9 cellular contexts compared by ENCODE assay signal in the genomic region with DNA sequence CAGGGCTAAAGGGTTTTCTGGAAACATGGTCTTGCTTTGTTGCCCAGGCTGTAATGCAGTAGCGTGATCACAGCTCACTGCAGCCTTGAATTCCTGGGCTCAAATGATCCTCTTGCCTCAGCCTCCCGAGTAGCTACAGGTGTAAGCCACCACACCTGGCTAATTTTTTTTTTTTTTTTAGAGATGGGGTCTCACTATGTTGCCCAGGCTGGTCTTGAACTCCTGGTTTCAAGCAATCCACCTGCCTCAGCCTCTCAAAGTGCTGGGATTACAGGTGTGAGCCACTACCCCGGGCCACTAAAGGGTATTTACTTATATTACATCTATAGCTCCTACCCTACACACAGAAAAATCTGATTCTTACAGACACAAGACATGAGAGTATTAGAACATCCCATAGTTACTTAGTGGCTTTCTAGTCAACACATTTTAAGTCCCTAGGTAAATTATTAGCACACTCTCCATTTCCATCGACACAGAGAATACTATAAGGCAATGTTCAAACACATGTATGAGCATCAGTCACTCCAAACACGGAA. TPM values are rescaled to one million over a fixed set of nuclear protein-coding genes. Genes with fewer than 3 reads are reported as not detected.
DNase-seq lines count a peak whose midpoint lies in the region; ATAC-seq and TF ChIP-seq lines count a peak whose summit lies in the region.
"Had no signal": no experiment of that assay in that cellular context is flagged by ENCODE, and none has a peak within 500 bp of the region (broad histone marks: within the 10 kb centered on the region; RNA-seq: fewer than 3 reads in every experiment).

No MANE protein-coding gene starts in this region.

- no peak for DNase-seq in activated CD8-positive, alpha-beta T cell treated with anti-CD3 and anti-CD28 coated beads for 36 hours
- DNase-seq in natural killer cell treated with Interleukin-12 subunit alpha and Interleukin-12 subunit beta and Interleukin-15 and Interleukin-18, amount 100 ng/mL, for 72 hours (ENCODE audit: low spot score), result no peak
- DNase-seq in T-helper 9 cell (no peak), NCI-H774 (lab: John Stamatoyannopoulos, UW) (no peak)
- no peak for DNase-seq in activated effector memory CD4-positive, alpha-beta T cell treated with anti-CD3 and anti-CD28 coated beads, Interleukin-2, amount 50 U/mL, for 16 hours
- DNase-seq in NK-92 treated with Interleukin-12 subunit alpha and Interleukin-12 subunit beta, amount 100 ng/mL, for 24 hours (lab: John Stamatoyannopoulos, UW), result no peak

- CTCF ChIA-PET in activated CD8-positive, alpha-beta T cell treated with anti-CD3 and anti-CD28 coated beads for 36 hours (lab: Charles Lee), result interaction anchor here (0.7 to 10.8 kb wide), 40 partner anchors 8 to 319 kb away, joined by 3 to 218 read pairs (median 5); a partner anchor contains a TSS

- H3K9me3 Mint-ChIP-seq in activated CD8-positive, alpha-beta T cell treated with anti-CD3 and anti-CD28 coated beads for 36 hours, result no peaks in the 10 kb centered on the region
- no peaks in the 10 kb centered on the region for H3K9me3 Mint-ChIP-seq in natural killer cell treated with Interleukin-12 subunit alpha and Interleukin-12 subunit beta and Interleukin-15 and Interleukin-18, amount 100 ng/mL, for 72 hours

- peaks cover 20% of the 10 kb centered on the region for H3K4me1 Mint-ChIP-seq in activated CD8-positive, alpha-beta T cell treated with anti-CD3 and anti-CD28 coated beads for 36 hours (ENCODE audit: low read depth)
- H3K4me1 Mint-ChIP-seq in natural killer cell treated with Interleukin-12 subunit alpha and Interleukin-12 subunit beta and Interleukin-15 and Interleukin-18, amount 100 ng/mL, for 72 hours (ENCODE audit: low read depth in 2 of 2), result peaks cover 6 to 13% of the 10 kb centered on the region in 2 donors

- ATAC-seq in GM18508 (IDR thresholded peaks at IDR 0.05; ENCODE audit: insufficient read depth, unreplicated experiment) (peak; percentile 27), HG02571 (IDR thresholded peaks at IDR 0.05; ENCODE audit: unreplicated experiment) (peak; percentile 10)
- peak; percentile 31 for ATAC-seq in activated CD8-positive, alpha-beta T cell treated with anti-CD3 and anti-CD28 coated beads for 36 hours
- peak in 1 of 2 donors; percentile 4 for ATAC-seq in natural killer cell treated with Interleukin-12 subunit alpha and Interleukin-12 subunit beta and Interleukin-15 and Interleukin-18, amount 100 ng/mL, for 72 hours

- H3K27me3 Mint-ChIP-seq in activated CD8-positive, alpha-beta T cell treated with anti-CD3 and anti-CD28 coated beads for 36 hours, result no peaks in the 10 kb centered on the region
- no peaks in the 10 kb centered on the region for H3K27me3 Mint-ChIP-seq in natural killer cell treated with Interleukin-12 subunit alpha and Interleukin-12 subunit beta and Interleukin-15 and Interleukin-18, amount 100 ng/mL, for 72 hours

- POLR2A ChIA-PET in activated CD8-positive, alpha-beta T cell treated with anti-CD3 and anti-CD28 coated beads for 36 hours (lab: Charles Lee), result interaction anchor here (0.7 to 9.1 kb wide), 10 partner anchors 13 to 120 kb away, joined by 3 to 80 read pairs (median 4); a partner anchor contains a TSS

- H3K27ac Mint-ChIP-seq in activated CD8-positive, alpha-beta T cell treated with anti-CD3 and anti-CD28 coated beads for 36 hours, result peak overlapping the region; percentile 99
- H3K27ac Mint-ChIP-seq in natural killer cell treated with Interleukin-12 subunit alpha and Interleukin-12 subunit beta and Interleukin-15 and Interleukin-18, amount 100 ng/mL, for 72 hours, result peak overlapping the region; percentile 82 to 93

- no peak for TF ChIP-seq CTCF in activated CD8-positive, alpha-beta T cell treated with anti-CD3 and anti-CD28 coated beads for 36 hours (IDR thresholded peaks at IDR 0.05)

- peak overlapping the region; percentile 60 for H3K4me3 Mint-ChIP-seq in activated CD8-positive, alpha-beta T cell treated with anti-CD3 and anti-CD28 coated beads for 36 hours
- peak overlapping the region; percentile 21 for H3K4me3 Mint-ChIP-seq in natural killer cell treated with Interleukin-12 subunit alpha and Interleukin-12 subunit beta and Interleukin-15 and Interleukin-18, amount 100 ng/mL, for 72 hours

- peaks cover 18% of the 10 kb centered on the region for H3K36me3 Mint-ChIP-seq in activated CD8-positive, alpha-beta T cell treated with anti-CD3 and anti-CD28 coated beads for 36 hours (ENCODE audit: low read depth)
- peaks cover 6% of the 10 kb centered on the region for H3K36me3 Mint-ChIP-seq in natural killer cell treated with Interleukin-12 subunit alpha and Interleukin-12 subunit beta and Interleukin-15 and Interleukin-18, amount 100 ng/mL, for 72 hours

- intact Hi-C loops in activated CD8-positive, alpha-beta T cell treated with anti-CD3 and anti-CD28 coated beads for 36 hours (cut with micrococcal nuclease), result loop anchor here (2.0 kb wide), 1 partner anchor 56 kb away; a partner anchor contains a TSS

RNA-seq across cellular contexts. Expression of a gene that starts 6.2 kb away (rescaled TPM):
- 10 to 100 TPM; 59.9 to 63.9 TPM for total RNA-seq in activated CD8-positive, alpha-beta T cell treated with anti-CD3 and anti-CD28 coated beads for 36 hours
- 10 to 100 TPM; 87.4 to 96.1 TPM for total RNA-seq in natural killer cell treated with Interleukin-12 subunit alpha and Interleukin-12 subunit beta and Interleukin-15 and Interleukin-18, amount 100 ng/mL, for 72 hours

RNA-seq across cellular contexts. Expression of a gene that starts 6.3 kb away (rescaled TPM):
- 1 to 10 TPM; 1.8 to 2.5 TPM for total RNA-seq in activated CD8-positive, alpha-beta T cell treated with anti-CD3 and anti-CD28 coated beads for 36 hours
- 1 to 10 TPM; 1.8 to 2.2 TPM for total RNA-seq in natural killer cell treated with Interleukin-12 subunit alpha and Interleukin-12 subunit beta and Interleukin-15 and Interleukin-18, amount 100 ng/mL, for 72 hours

RNA-seq across cellular contexts. Expression of a gene that starts 14.3 kb away (rescaled TPM):
- total RNA-seq in activated CD8-positive, alpha-beta T cell treated with anti-CD3 and anti-CD28 coated beads for 36 hours, result 10 to 100 TPM; 90.3 to 93.1 TPM
- total RNA-seq in natural killer cell treated with Interleukin-12 subunit alpha and Interleukin-12 subunit beta and Interleukin-15 and Interleukin-18, amount 100 ng/mL, for 72 hours, result 10 to 100 TPM; 30.4 to 68.3 TPM

RNA-seq across cellular contexts. Expression of a gene that starts 22.1 kb away (rescaled TPM):
- total RNA-seq in activated CD8-positive, alpha-beta T cell treated with anti-CD3 and anti-CD28 coated beads for 36 hours, result under 1 TPM; 0.56 to 0.69 TPM
- 1 to 10 TPM in 1 of 2 donors, under 1 TPM in 1; 0.67 to 1.8 TPM for total RNA-seq in natural killer cell treated with Interleukin-12 subunit alpha and Interleukin-12 subunit beta and Interleukin-15 and Interleukin-18, amount 100 ng/mL, for 72 hours
- total RNA-seq: bronchial epithelial cell had no signal

RNA-seq across cellular contexts. Expression of a gene that starts 27.6 kb away (rescaled TPM):
- total RNA-seq in activated CD8-positive, alpha-beta T cell treated with anti-CD3 and anti-CD28 coated beads for 36 hours, result 100 to 1,000 TPM; 451 to 460 TPM
- 100 to 1,000 TPM; 237 to 406 TPM for total RNA-seq in natural killer cell treated with Interleukin-12 subunit alpha and Interleukin-12 subunit beta and Interleukin-15 and Interleukin-18, amount 100 ng/mL, for 72 hours
